Comparison of ENCODE assay signal across 1 cellular context in genomic region chr3:57733790-57734189, GRCh38.
TF ChIP-seq lines count a peak whose summit lies in the region.

No MANE protein-coding gene starts in this region.

TF ChIP-seq in HCT116, 20 proteins besides CTCF, POLR2A, EP300 and RAD21 (continued from another document):
- TF ChIP-seq ZBTB33 (IDR thresholded peaks at IDR 0.05; ENCODE audit: extremely low read depth, insufficient replicate concordance, low read length), result no peak
TF ChIP-seq in HCT116: peak in this region for 0.
